ENCODE assay signal across 1 cellular context in the genomic region with DNA sequence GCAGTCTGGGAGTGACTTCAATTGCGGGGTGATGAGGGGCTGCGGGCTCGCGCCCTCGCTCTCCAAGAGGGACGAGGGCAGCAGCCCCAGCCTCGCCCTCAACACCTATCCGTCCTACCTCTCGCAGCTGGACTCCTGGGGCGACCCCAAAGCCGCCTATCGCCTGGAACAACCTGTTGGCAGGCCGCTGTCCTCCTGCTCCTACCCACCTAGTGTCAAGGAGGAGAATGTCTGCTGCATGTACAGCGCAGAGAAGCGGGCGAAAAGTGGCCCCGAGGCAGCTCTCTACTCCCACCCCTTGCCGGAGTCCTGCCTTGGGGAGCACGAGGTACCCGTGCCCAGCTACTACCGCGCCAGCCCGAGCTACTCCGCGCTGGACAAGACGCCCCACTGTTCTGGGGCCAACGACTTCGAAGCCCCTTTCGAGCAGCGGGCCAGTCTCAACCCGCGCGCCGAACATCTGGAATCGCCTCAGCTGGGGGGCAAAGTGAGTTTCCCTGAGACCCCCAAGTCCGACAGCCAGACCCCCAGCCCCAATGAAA.
TF ChIP-seq lines count a peak whose summit lies in the region.

No MANE protein-coding gene starts in this region.

TF ChIP-seq in WTC11, 78 proteins besides CTCF, POLR2A, EP300 and RAD21 (continued from another document):
- TF ChIP-seq ARID4B (CRISPR knock-in tag; IDR thresholded peaks at IDR 0.05; ENCODE audit: borderline replicate concordance) (no peak), ZNF416 (CRISPR knock-in tag; IDR thresholded peaks at IDR 0.05) (no peak), ERG (CRISPR knock-in tag; IDR thresholded peaks at IDR 0.05) (no peak), JUN (CRISPR knock-in tag; IDR thresholded peaks at IDR 0.05) (no peak), ZNF263 (CRISPR knock-in tag; IDR thresholded peaks at IDR 0.05; ENCODE audit: low read depth) (no peak), ZNF396 (CRISPR knock-in tag; IDR thresholded peaks at IDR 0.05; ENCODE audit: borderline replicate concordance) (no peak)
- TF ChIP-seq, protein P1, sequence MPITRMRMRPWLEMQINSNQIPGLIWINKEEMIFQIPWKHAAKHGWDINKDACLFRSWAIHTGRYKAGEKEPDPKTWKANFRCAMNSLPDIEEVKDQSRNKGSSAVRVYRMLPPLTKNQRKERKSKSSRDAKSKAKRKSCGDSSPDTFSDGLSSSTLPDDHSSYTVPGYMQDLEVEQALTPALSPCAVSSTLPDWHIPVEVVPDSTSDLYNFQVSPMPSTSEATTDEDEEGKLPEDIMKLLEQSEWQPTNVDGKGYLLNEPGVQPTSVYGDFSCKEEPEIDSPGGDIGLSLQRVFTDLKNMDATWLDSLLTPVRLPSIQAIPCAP (CRISPR knock-in tag; IDR thresholded peaks at IDR 0.05): no peak
- TF ChIP-seq, protein P2, sequence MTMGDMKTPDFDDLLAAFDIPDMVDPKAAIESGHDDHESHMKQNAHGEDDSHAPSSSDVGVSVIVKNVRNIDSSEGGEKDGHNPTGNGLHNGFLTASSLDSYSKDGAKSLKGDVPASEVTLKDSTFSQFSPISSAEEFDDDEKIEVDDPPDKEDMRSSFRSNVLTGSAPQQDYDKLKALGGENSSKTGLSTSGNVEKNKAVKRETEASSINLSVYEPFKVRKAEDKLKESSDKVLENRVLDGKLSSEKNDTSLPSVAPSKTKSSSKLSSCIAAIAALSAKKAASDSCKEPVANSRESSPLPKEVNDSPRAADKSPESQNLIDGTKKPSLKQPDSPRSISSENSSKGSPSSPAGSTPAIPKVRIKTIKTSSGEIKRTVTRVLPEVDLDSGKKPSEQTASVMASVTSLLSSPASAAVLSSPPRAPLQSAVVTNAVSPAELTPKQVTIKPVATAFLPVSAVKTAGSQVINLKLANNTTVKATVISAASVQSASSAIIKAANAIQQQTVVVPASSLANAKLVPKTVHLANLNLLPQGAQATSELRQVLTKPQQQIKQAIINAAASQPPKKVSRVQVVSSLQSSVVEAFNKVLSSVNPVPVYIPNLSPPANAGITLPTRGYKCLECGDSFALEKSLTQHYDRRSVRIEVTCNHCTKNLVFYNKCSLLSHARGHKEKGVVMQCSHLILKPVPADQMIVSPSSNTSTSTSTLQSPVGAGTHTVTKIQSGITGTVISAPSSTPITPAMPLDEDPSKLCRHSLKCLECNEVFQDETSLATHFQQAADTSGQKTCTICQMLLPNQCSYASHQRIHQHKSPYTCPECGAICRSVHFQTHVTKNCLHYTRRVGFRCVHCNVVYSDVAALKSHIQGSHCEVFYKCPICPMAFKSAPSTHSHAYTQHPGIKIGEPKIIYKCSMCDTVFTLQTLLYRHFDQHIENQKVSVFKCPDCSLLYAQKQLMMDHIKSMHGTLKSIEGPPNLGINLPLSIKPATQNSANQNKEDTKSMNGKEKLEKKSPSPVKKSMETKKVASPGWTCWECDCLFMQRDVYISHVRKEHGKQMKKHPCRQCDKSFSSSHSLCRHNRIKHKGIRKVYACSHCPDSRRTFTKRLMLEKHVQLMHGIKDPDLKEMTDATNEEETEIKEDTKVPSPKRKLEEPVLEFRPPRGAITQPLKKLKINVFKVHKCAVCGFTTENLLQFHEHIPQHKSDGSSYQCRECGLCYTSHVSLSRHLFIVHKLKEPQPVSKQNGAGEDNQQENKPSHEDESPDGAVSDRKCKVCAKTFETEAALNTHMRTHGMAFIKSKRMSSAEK (CRISPR knock-in tag; IDR thresholded peaks at IDR 0.05; ENCODE audit: borderline replicate concordance): no peak
- TF ChIP-seq, protein P3, sequence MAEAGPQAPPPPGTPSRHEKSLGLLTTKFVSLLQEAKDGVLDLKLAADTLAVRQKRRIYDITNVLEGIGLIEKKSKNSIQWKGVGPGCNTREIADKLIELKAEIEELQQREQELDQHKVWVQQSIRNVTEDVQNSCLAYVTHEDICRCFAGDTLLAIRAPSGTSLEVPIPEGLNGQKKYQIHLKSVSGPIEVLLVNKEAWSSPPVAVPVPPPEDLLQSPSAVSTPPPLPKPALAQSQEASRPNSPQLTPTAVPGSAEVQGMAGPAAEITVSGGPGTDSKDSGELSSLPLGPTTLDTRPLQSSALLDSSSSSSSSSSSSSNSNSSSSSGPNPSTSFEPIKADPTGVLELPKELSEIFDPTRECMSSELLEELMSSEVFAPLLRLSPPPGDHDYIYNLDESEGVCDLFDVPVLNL (CRISPR knock-in tag; IDR thresholded peaks at IDR 0.05; ENCODE audit: borderline replicate concordance, low read depth): no peak
